32 cellular contexts compared by ENCODE assay signal in genomic region chr20:1798982-1799381, GRCh38.
"Had no signal": no experiment of that assay in that cellular context is flagged by ENCODE, and none has a peak within 500 bp of the region (broad histone marks: within the 10 kb centered on the region; RNA-seq: fewer than 3 reads in every experiment).

No MANE protein-coding gene starts in this region.

- FAIRE-seq: astrocyte, bronchial epithelial cell, frontal cortex had no signal

- H3K4me3 Mint-ChIP-seq: activated CD4-positive, alpha-beta T cell treated with anti-CD3 and anti-CD28 coated beads for 36 hours; activated CD4-positive, alpha-beta T cell treated with anti-CD3 and anti-CD28 coated beads, Interleukin-2, amount 10 ng/mL, durations not matched to agents 24 days and 14 days; activated CD8-positive, alpha-beta T cell treated with anti-CD3 and anti-CD28 coated beads for 36 hours; activated naive CD8-positive, alpha-beta T cell; activated T-cell treated with anti-CD3 and anti-CD28 coated beads, Interleukin-2, amount 50 U/mL, for 4 hours; activated T-helper 17 cell treated with anti-CD3 and anti-CD28 coated beads, Interleukin-2, amount 50 U/mL, for 72 hours; central memory CD8-positive, alpha-beta T cell; dendritic cell treated with granulocyte-macrophage colony-stimulating factor and Interleukin-4, amounts not matched to agents 40 ng/mL and 50 ng/mL, for 4 days; endodermal cell; T-helper 17 cell; T-helper 2 cell treated with Interferon-gamma antibody and Interleukin-4, amounts not matched to agents 5 μg/mL and 100 μg/mL, for 36 hours had no signal

- H3K36me3 Mint-ChIP-seq: activated naive CD8-positive, alpha-beta T cell had no signal

- H3K36me3 ChIP-seq: brain microvascular endothelial cell had no signal

- H3K27ac Mint-ChIP-seq: activated CD4-positive, alpha-beta T cell treated with anti-CD3 and anti-CD28 coated beads for 36 hours; activated CD4-positive, alpha-beta T cell treated with anti-CD3 and anti-CD28 coated beads, Interleukin-2, amount 10 ng/mL, durations not matched to agents 24 days and 14 days; activated CD8-positive, alpha-beta T cell treated with anti-CD3 and anti-CD28 coated beads for 36 hours; activated naive CD8-positive, alpha-beta T cell; activated T-helper 17 cell treated with anti-CD3 and anti-CD28 coated beads, Interleukin-2, amount 50 U/mL, for 72 hours; dendritic cell treated with granulocyte-macrophage colony-stimulating factor and Interleukin-4, amounts not matched to agents 40 ng/mL and 50 ng/mL, for 4 days; endodermal cell; T-helper 17 cell; T-helper 2 cell treated with Interferon-gamma antibody and Interleukin-4, amounts not matched to agents 5 μg/mL and 100 μg/mL, for 36 hours had no signal

- H3K4me3 ChIP-seq: coronary artery, dorsolateral prefrontal cortex had no signal

- H3K9me3 Mint-ChIP-seq: activated CD4-positive, alpha-beta T cell treated with anti-CD3 and anti-CD28 coated beads, Interleukin-2, amount 10 ng/mL, durations not matched to agents 24 days and 14 days; activated CD8-positive, alpha-beta T cell treated with anti-CD3 and anti-CD28 coated beads for 36 hours; activated T-cell treated with anti-CD3 and anti-CD28 coated beads, Interleukin-2, amount 50 U/mL, for 4 hours; activated T-helper 17 cell treated with anti-CD3 and anti-CD28 coated beads, Interleukin-2, amount 50 U/mL, for 72 hours; central memory CD8-positive, alpha-beta T cell; dendritic cell treated with granulocyte-macrophage colony-stimulating factor and Interleukin-4, amounts not matched to agents 40 ng/mL and 50 ng/mL, for 4 days; endodermal cell; T-helper 2 cell treated with Interferon-gamma antibody and Interleukin-4, amounts not matched to agents 5 μg/mL and 100 μg/mL, for 36 hours had no signal

- H3K27me3 ChIP-seq: brain microvascular endothelial cell, dorsolateral prefrontal cortex had no signal

- ATAC-seq: activated CD4-positive, alpha-beta T cell treated with anti-CD3 and anti-CD28 coated beads for 36 hours; activated CD8-positive, alpha-beta T cell treated with anti-CD3 and anti-CD28 coated beads for 36 hours; activated T-cell treated with anti-CD3 and anti-CD28 coated beads, Interleukin-2, amount 50 U/mL, for 4 hours; activated T-helper 17 cell treated with anti-CD3 and anti-CD28 coated beads, Interleukin-2, amount 50 U/mL, for 72 hours; esophagus mucosa; T-helper 17 cell had no signal

- H3K4me1 Mint-ChIP-seq: endodermal cell had no signal

- DNase-seq: activated CD4-positive, alpha-beta T cell treated with anti-CD3 and anti-CD28 coated beads for 36 hours; activated CD4-positive, alpha-beta T cell treated with anti-CD3 and anti-CD28 coated beads, Interleukin-2, amount 10 ng/mL, durations not matched to agents 24 days and 14 days; activated CD4-positive, alpha-beta T cell treated with anti-CD3 and anti-CD28 coated beads, Interleukin-2, amount 50 U/mL, for 4 hours; activated CD4-positive, CD25-positive, alpha-beta regulatory T cell; activated CD4-positive, CD25-positive, alpha-beta regulatory T cell treated with anti-CD3 and anti-CD28 coated beads, Interleukin-2, amount 50 U/mL, for 72 hours; activated CD8-positive, alpha-beta memory T cell treated with anti-CD3 and anti-CD28 coated beads for 24 hours; activated CD8-positive, alpha-beta T cell treated with anti-CD3 and anti-CD28 coated beads for 36 hours; activated effector memory CD4-positive, alpha-beta T cell treated with Interleukin-2 at 50 U/mL for 16 hours; activated gamma-delta T cell treated with Interleukin-2 at 50 U/mL for 16 hours; activated naive CD4-positive, alpha-beta T cell treated with anti-CD3 and anti-CD28 coated beads, Interleukin-2, amount 50 U/mL, for 16 hours; activated naive CD4-positive, alpha-beta T cell treated with Interleukin-2 at 50 U/mL for 16 hours; activated T-cell treated with anti-CD3 and anti-CD28 coated beads, Interleukin-2, amount 50 U/mL, for 4 hours; amniotic stem cell; anterior cingulate cortex; brain microvascular endothelial cell; dorsolateral prefrontal cortex; effector memory CD4-positive, alpha-beta T cell; endodermal cell; foreskin fibroblast; T-helper 1 cell; T-helper 17 cell; T1000 had no signal

- H3K27ac ChIP-seq: brain microvascular endothelial cell, coronary artery had no signal
